In genomic region chr5:97525780-97526179, GRCh38 we compare ENCODE assay signal across 15 cellular contexts.
"Had no signal": no experiment of that assay in that cellular context is flagged by ENCODE, and none has a peak within 500 bp of the region (broad histone marks: within the 10 kb centered on the region; RNA-seq: fewer than 3 reads in every experiment).

No MANE protein-coding gene starts in this region.

- H3K27me3 Mint-ChIP-seq: activated CD4-positive, alpha-beta memory T cell treated with anti-CD3 and anti-CD28 coated beads for 36 hours; activated naive CD8-positive, alpha-beta T cell treated with anti-CD3 and anti-CD28 coated beads, Interleukin-2, amount 10 ng/mL, durations not matched to agents 7 days and 5 days; stimulated activated naive CD8-positive, alpha-beta T cell treated with anti-CD3 and anti-CD28 coated beads, Interleukin-15, Interleukin-2, amounts not matched to agents 100 ng/mL and 50 ng/mL, for 24 hours had no signal

- H3K4me1 Mint-ChIP-seq: activated naive CD8-positive, alpha-beta T cell treated with anti-CD3 and anti-CD28 coated beads, Interleukin-2, amount 10 ng/mL, durations not matched to agents 7 days and 5 days; endodermal cell had no signal

- H3K9me3 Mint-ChIP-seq: activated naive CD8-positive, alpha-beta T cell treated with anti-CD3 and anti-CD28 coated beads, Interleukin-2, amount 10 ng/mL, durations not matched to agents 7 days and 5 days; activated T-cell treated with anti-CD3 and anti-CD28 coated beads, Interleukin-2, amount 50 U/mL, for 72 hours; neural crest cell; stimulated activated naive CD8-positive, alpha-beta T cell treated with anti-CD3 and anti-CD28 coated beads, Interleukin-15, Interleukin-2, amounts not matched to agents 100 ng/mL and 50 ng/mL, for 24 hours had no signal

- H3K36me3 Mint-ChIP-seq: activated CD4-positive, alpha-beta memory T cell treated with anti-CD3 and anti-CD28 coated beads for 36 hours; activated naive CD8-positive, alpha-beta T cell treated with anti-CD3 and anti-CD28 coated beads, Interleukin-2, amount 10 ng/mL, durations not matched to agents 7 days and 5 days had no signal

- DNase-seq: activated CD4-positive, alpha-beta memory T cell treated with anti-CD3 and anti-CD28 coated beads for 36 hours; activated CD4-positive, CD25-positive, alpha-beta regulatory T cell treated with anti-CD3 and anti-CD28 coated beads, Interleukin-2, amount 50 U/mL, for 72 hours; activated gamma-delta T cell treated with Interleukin-2 at 50 U/mL for 16 hours; activated naive CD8-positive, alpha-beta T cell treated with anti-CD3 and anti-CD28 coated beads, Interleukin-2, amount 10 ng/mL, durations not matched to agents 7 days and 5 days; activated T-cell treated with anti-CD3 and anti-CD28 coated beads, Interleukin-2, amount 50 U/mL, for 72 hours; anterior cingulate cortex; dermis blood vessel endothelial cell; endodermal cell; erythroblast; kidney; left ventricle myocardium superior; mesenchymal stem cell; stimulated activated CD4-positive, alpha-beta T cell treated with anti-CD3 and anti-CD28 coated beads, Interleukin-4, amount 100 ng/mL, for 24 hours had no signal

- H3K4me3 Mint-ChIP-seq: activated CD4-positive, alpha-beta memory T cell treated with anti-CD3 and anti-CD28 coated beads for 36 hours; activated naive CD8-positive, alpha-beta T cell treated with anti-CD3 and anti-CD28 coated beads, Interleukin-2, amount 10 ng/mL, durations not matched to agents 7 days and 5 days; activated T-cell treated with anti-CD3 and anti-CD28 coated beads, Interleukin-2, amount 50 U/mL, for 72 hours; endodermal cell; neural crest cell; stimulated activated naive CD8-positive, alpha-beta T cell treated with anti-CD3 and anti-CD28 coated beads, Interleukin-15, Interleukin-2, amounts not matched to agents 100 ng/mL and 50 ng/mL, for 24 hours had no signal

- H3K27ac Mint-ChIP-seq: activated CD4-positive, alpha-beta memory T cell treated with anti-CD3 and anti-CD28 coated beads for 36 hours; activated naive CD8-positive, alpha-beta T cell treated with anti-CD3 and anti-CD28 coated beads, Interleukin-2, amount 10 ng/mL, durations not matched to agents 7 days and 5 days; activated T-cell treated with anti-CD3 and anti-CD28 coated beads, Interleukin-2, amount 50 U/mL, for 72 hours; endodermal cell; stimulated activated naive CD8-positive, alpha-beta T cell treated with anti-CD3 and anti-CD28 coated beads, Interleukin-15, Interleukin-2, amounts not matched to agents 100 ng/mL and 50 ng/mL, for 24 hours had no signal

- ATAC-seq: activated T-cell treated with anti-CD3 and anti-CD28 coated beads, Interleukin-2, amount 50 U/mL, for 72 hours; left ventricle myocardium superior had no signal
